In the genomic region with DNA sequence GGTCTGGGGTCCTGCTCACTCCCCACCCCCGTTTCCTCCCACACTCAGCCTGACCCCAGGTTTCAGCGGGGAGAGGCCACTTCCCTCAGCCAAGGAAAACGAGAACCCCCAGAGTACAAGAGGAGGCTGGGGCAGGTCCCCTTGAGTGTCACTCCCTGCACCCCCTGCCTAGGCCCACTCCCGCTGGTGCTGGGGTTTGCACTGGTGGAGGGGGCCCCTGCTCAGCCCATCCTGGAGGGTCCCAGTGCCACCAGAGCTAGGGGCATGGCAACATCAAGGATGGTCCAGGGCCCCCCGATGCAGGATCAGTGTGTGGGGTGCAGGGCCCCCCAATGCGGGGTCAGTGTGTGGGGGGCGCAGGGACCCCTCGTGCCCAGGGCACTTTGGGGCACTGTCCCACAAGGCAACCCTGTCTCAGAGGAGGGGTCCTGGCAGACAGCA, we compare ENCODE assay signal across 1 cellular context.
TF ChIP-seq lines count a peak whose summit lies in the region.

No MANE protein-coding gene starts in this region.

TF ChIP-seq in HCT116, 20 proteins besides CTCF, POLR2A, EP300 and RAD21 (continued from another document):
- TF ChIP-seq YY1 (IDR thresholded peaks at IDR 0.05; ENCODE audit: extremely low read depth, insufficient replicate concordance, low read depth, low read length) (no peak), JUND (IDR thresholded peaks at IDR 0.05) (no peak), ZBTB33 (IDR thresholded peaks at IDR 0.05; ENCODE audit: extremely low read depth, insufficient replicate concordance, low read length) (no peak), CEBPB (IDR thresholded peaks at IDR 0.05; ENCODE audit: low read depth) (no peak)
